ENCODE assay signal across 24 cellular contexts in genomic region chr14:42470427-42470719, GRCh38.
"Had no signal": no experiment of that assay in that cellular context is flagged by ENCODE, and none has a peak within 500 bp of the region (broad histone marks: within the 10 kb centered on the region; RNA-seq: fewer than 3 reads in every experiment).

No MANE protein-coding gene starts in this region.

- FAIRE-seq: colon had no signal

- H3K4me3 ChIP-seq: SJCRH30 had no signal

- H3K4me1 ChIP-seq: SJCRH30 had no signal

- ATAC-seq: activated T-cell treated with anti-CD3 and anti-CD28 coated beads, Interleukin-2, amount 50 U/mL, for 72 hours; Panc1 had no signal

- H3K27me3 ChIP-seq: SJCRH30 had no signal

- H3K9me3 ChIP-seq: SJCRH30, SK-N-SH had no signal

- H3K36me3 ChIP-seq: SJCRH30 had no signal

- H3K9ac ChIP-seq: SK-N-SH had no signal

- DNase-seq: activated CD4-positive, alpha-beta memory T cell treated with anti-CD3 and anti-CD28 coated beads for 36 hours; activated CD4-positive, alpha-beta T cell treated with anti-CD3 and anti-CD28 coated beads, Interleukin-2, amount 10 ng/mL, durations not matched to agents 7 days and 5 days; activated CD4-positive, CD25-positive, alpha-beta regulatory T cell; activated gamma-delta T cell treated with Interleukin-2 at 50 U/mL for 16 hours; activated naive CD4-positive, alpha-beta T cell treated with anti-CD3 and anti-CD28 coated beads, Interleukin-2, amount 10 ng/mL, durations not matched to agents 7 days and 5 days; activated naive CD8-positive, alpha-beta T cell treated with anti-CD3 and anti-CD28 coated beads for 36 hours; activated T-cell treated with anti-CD3 and anti-CD28 coated beads for 4 hours; activated T-cell treated with anti-CD3 and anti-CD28 coated beads, Interleukin-2, amount 50 U/mL, for 72 hours; cerebellar nuclear complex; NCI-H1048; NCI-H146; NCI-H1930; NCI-H2171 treated with DMSO at 0.1 percent for 48 hours; NCI-H226; NCI-H510A treated with DMSO at 0.1 percent for 48 hours; NCI-H69; Right ventricle myocardium superior; SJCRH30; SK-N-SH; T-helper 1 cell had no signal

- H3K27ac ChIP-seq: RWPE1, SJCRH30, VCaP had no signal
